Comparison of ENCODE assay signal across 26 cellular contexts in genomic region chr1:34050711-34051485, GRCh38.
"Had no signal": no experiment of that assay in that cellular context is flagged by ENCODE, and none has a peak within 500 bp of the region (broad histone marks: within the 10 kb centered on the region; RNA-seq: fewer than 3 reads in every experiment).

No MANE protein-coding gene starts in this region.

- H3K27ac Mint-ChIP-seq: activated B cell treated with CpG ODN at 0.5 μM for 24 hours; activated CD4-positive, alpha-beta T cell treated with anti-CD3 and anti-CD28 coated beads for 36 hours; activated naive CD8-positive, alpha-beta T cell; activated T-cell treated with anti-CD3 and anti-CD28 coated beads, Interleukin-2, amount 50 U/mL, for 24 hours; activated T-helper 2 cell treated with anti-CD3 and anti-CD28 coated beads, Interferon-gamma antibody, Interleukin-2, Interleukin-4, amounts not matched to agents 10 μg/mL and 5 μg/mL and 100 μg/mL, durations not matched to agents 14 hours and 24 hours and 36 hours; nephron had no signal

- H3K4me1 Mint-ChIP-seq: activated B cell treated with CpG ODN at 0.5 μM for 24 hours; activated CD4-positive, alpha-beta T cell treated with anti-CD3 and anti-CD28 coated beads for 36 hours; central memory CD8-positive, alpha-beta T cell; nephron had no signal

- DNase-seq: activated B cell treated with CpG ODN at 0.5 μM for 24 hours; activated CD4-positive, alpha-beta T cell treated with anti-CD3 and anti-CD28 coated beads for 36 hours; activated CD4-positive, alpha-beta T cell treated with anti-CD3 and anti-CD28 coated beads, Interleukin-2, amount 50 U/mL, for 4 hours; activated CD8-positive, alpha-beta memory T cell treated with anti-CD3 and anti-CD28 coated beads for 24 hours; activated CD8-positive, alpha-beta memory T cell treated with anti-CD3 and anti-CD28 coated beads, Interleukin-2, amount 50 U/mL, for 4 hours; activated naive CD4-positive, alpha-beta T cell; activated T-cell treated with anti-CD3 and anti-CD28 coated beads, Interleukin-2, amount 50 U/mL, for 24 hours; adrenal gland; colonic mucosa; heart right ventricle; left lung; ovary; right lobe of liver; stimulated activated CD4-positive, alpha-beta T cell treated with anti-CD3 and anti-CD28 coated beads, Interleukin-2, amount 100 ng/mL, for 48 hours; stimulated activated CD8-positive, alpha-beta memory T cell treated with anti-CD3 and anti-CD28 coated beads, Interleukin-4, amount 100 ng/mL, for 48 hours; stimulated activated naive CD4-positive, alpha-beta T cell; T1000; thyroid gland had no signal

- H3K9me3 ChIP-seq: adrenal gland, colonic mucosa, neutrophil, ovary, right lobe of liver, thyroid gland had no signal

- H3K4me1 ChIP-seq: adrenal gland, colonic mucosa, esophagus muscularis mucosa, gastroesophageal sphincter, left lung, right lobe of liver, thyroid gland had no signal

- H3K36me3 Mint-ChIP-seq: activated naive CD8-positive, alpha-beta T cell had no signal

- H3K4me3 Mint-ChIP-seq: activated B cell treated with CpG ODN at 0.5 μM for 24 hours; activated CD4-positive, alpha-beta T cell treated with anti-CD3 and anti-CD28 coated beads for 36 hours; activated naive CD8-positive, alpha-beta T cell; activated T-cell treated with anti-CD3 and anti-CD28 coated beads, Interleukin-2, amount 50 U/mL, for 24 hours; central memory CD8-positive, alpha-beta T cell; nephron had no signal

- ATAC-seq: activated CD4-positive, alpha-beta T cell treated with anti-CD3 and anti-CD28 coated beads for 36 hours; gastroesophageal sphincter; heart right ventricle; left lung; right lobe of liver had no signal

- H3K36me3 ChIP-seq: adrenal gland, colonic mucosa, esophagus muscularis mucosa, gastroesophageal sphincter, heart right ventricle, left lung, neutrophil, ovary, right lobe of liver, thyroid gland had no signal

- H3K27ac ChIP-seq: adrenal gland, colonic mucosa, esophagus muscularis mucosa, gastroesophageal sphincter, heart right ventricle, left lung, neutrophil, ovary, right lobe of liver, thyroid gland had no signal

- H3K9me3 Mint-ChIP-seq: activated B cell treated with CpG ODN at 0.5 μM for 24 hours; activated T-helper 2 cell treated with anti-CD3 and anti-CD28 coated beads, Interferon-gamma antibody, Interleukin-2, Interleukin-4, amounts not matched to agents 10 μg/mL and 5 μg/mL and 100 μg/mL, durations not matched to agents 14 hours and 24 hours and 36 hours; central memory CD8-positive, alpha-beta T cell; nephron had no signal

- H3K27me3 ChIP-seq: adrenal gland, colonic mucosa, left lung, neutrophil, ovary, right lobe of liver, thyroid gland had no signal

- H3K4me3 ChIP-seq: adrenal gland, colonic mucosa, esophagus muscularis mucosa, gastroesophageal sphincter, heart right ventricle, left lung, ovary, right lobe of liver, smooth muscle cell, thyroid gland had no signal
